ENCODE assay signal across 19 cellular contexts in genomic region chr20:4068708-4069107, GRCh38. TPM values are rescaled to one million over a fixed set of nuclear protein-coding genes. Genes with fewer than 3 reads are reported as not detected.
A peak's percentile ranks its signal among the peaks of the same experiment; 100 is the strongest.
DNase-seq lines count a peak whose midpoint lies in the region; FAIRE-seq and TF ChIP-seq lines count a peak whose summit lies in the region.
"Had no signal": no experiment of that assay in that cellular context is flagged by ENCODE, and none has a peak within 500 bp of the region (broad histone marks: within the 10 kb centered on the region; RNA-seq: fewer than 3 reads in every experiment).

No MANE protein-coding gene starts in this region.

- H3K79me1 ChIP-seq in mesenchymal stem cell (replicated peaks; ENCODE audit: low read length, poor library complexity, severe bottlenecking): no peaks in the 10 kb centered on the region

- H3K27ac ChIP-seq in breast epithelium (no peak overlapping the region), mesenchymal stem cell (ENCODE audit: low read length, poor library complexity, severe bottlenecking) (no peak overlapping the region)
- H3K27ac ChIP-seq: gastrocnemius medialis had no signal

- peak overlapping the region; percentile 0 for H3K27ac Mint-ChIP-seq in MCF 10A (ENCODE audit: low read depth, unreplicated experiment)
- H3K27ac Mint-ChIP-seq: activated CD8-positive, alpha-beta T cell treated with anti-CD3 and anti-CD28 coated beads, Interleukin-2, amount 10 ng/mL, durations not matched to agents 7 days and 5 days; CD4-positive, CD25-positive, alpha-beta regulatory T cell; stimulated activated naive CD8-positive, alpha-beta T cell treated with anti-CD3 and anti-CD28 coated beads, Interleukin-15, amount 100 ng/mL, for 72 hours had no signal

- FAIRE-seq in bronchial epithelial cell (lab: Jason Lieb, UNC) (no peak), H54 (lab: Jason Lieb, UNC) (no peak)

- peak; percentile 93 for DNase-seq in MCF 10A (ENCODE audit: unreplicated experiment)
- DNase-seq in breast epithelium (ENCODE audit: low spot score in 2 of 2): no peak
- DNase-seq in bronchial epithelial cell (ENCODE audit: low read depth): peak; percentile 81
- no peak for DNase-seq in mesenchymal stem cell
- DNase-seq in H54 (ENCODE audit: insufficient read length, low spot score): no peak
- no peak for DNase-seq in NK-92 treated with Interleukin-12 subunit alpha and Interleukin-12 subunit beta, amount 100 ng/mL, for 24 hours (lab: John Stamatoyannopoulos, UW)
- no peak for DNase-seq in nucleus accumbens (lab: John Stamatoyannopoulos, UW)
- no peak for DNase-seq in activated CD8-positive, alpha-beta memory T cell treated with anti-CD3 and anti-CD28 coated beads for 24 hours
- DNase-seq: activated CD8-positive, alpha-beta T cell treated with anti-CD3 and anti-CD28 coated beads, Interleukin-2, amount 10 ng/mL, durations not matched to agents 7 days and 5 days; aorta; CD4-positive, CD25-positive, alpha-beta regulatory T cell; effector CD4-positive, alpha-beta T cell; EL; gastrocnemius medialis; GOT3; mesendoderm; NCI-H1436 treated with DMSO at 0.1 percent for 48 hours; NCI-H446 treated with DMSO at 0.1 percent for 48 hours; stimulated activated naive CD8-positive, alpha-beta T cell treated with anti-CD3 and anti-CD28 coated beads, Interleukin-15, amount 100 ng/mL, for 72 hours had no signal

- H3K18ac ChIP-seq in mesenchymal stem cell (ENCODE audit: low read depth in 1 of 2, low read length in 2 of 2): peak overlapping the region; percentile 23 to 79

- H3K4me1 ChIP-seq in breast epithelium (peaks cover 0 to 4% of the 10 kb centered on the region in 2 donors), mesenchymal stem cell (ENCODE audit: control insufficient read depth, insufficient read depth, low read depth, low read length) (peaks cover 3% of the 10 kb centered on the region)

- CTCF ChIA-PET in MCF 10A (lab: Yijun Ruan, JAX): interaction anchor here (0.5 to 4.5 kb wide), 8 partner anchors 16 to 181 kb away, joined by 3 to 37 read pairs (median 6); no protein-coding TSS in a partner anchor

- no peak overlapping the region for H3K23ac ChIP-seq in mesenchymal stem cell (ENCODE audit: low read length in 2 of 2)

- H3K4me3 ChIP-seq in breast epithelium (no peak overlapping the region), bronchial epithelial cell (ENCODE audit: low read depth, low read length) (no peak overlapping the region), mesenchymal stem cell (ENCODE audit: insufficient read depth in 1 of 2, low read depth in 1 of 2, low read length in 2 of 2) (no peak overlapping the region)
- H3K4me3 ChIP-seq: gastrocnemius medialis had no signal

- no peak overlapping the region for H2AFZ ChIP-seq in mesenchymal stem cell (ENCODE audit: low read depth, low read length)

- H3K9ac ChIP-seq in mesenchymal stem cell (ENCODE audit: low read length): no peak overlapping the region

- BruUV-seq in MCF 10A (replicated peaks; lab: Mats Ljungman, UMichigan): no TSS peak

- H3K14ac ChIP-seq in mesenchymal stem cell (ENCODE audit: low read length in 2 of 2): peak overlapping the region in 1 of 2 experiments; percentile 0

- no peak overlapping the region for H3K4me3 Mint-ChIP-seq in MCF 10A (ENCODE audit: unreplicated experiment)
- H3K4me3 Mint-ChIP-seq: activated CD8-positive, alpha-beta T cell treated with anti-CD3 and anti-CD28 coated beads, Interleukin-2, amount 10 ng/mL, durations not matched to agents 7 days and 5 days; CD4-positive, CD25-positive, alpha-beta regulatory T cell; stimulated activated naive CD8-positive, alpha-beta T cell treated with anti-CD3 and anti-CD28 coated beads, Interleukin-15, amount 100 ng/mL, for 72 hours had no signal

- H2AK5ac ChIP-seq in mesenchymal stem cell (ENCODE audit: low read length, severe bottlenecking): no peak overlapping the region

- 90% methylated on average over 4 of the region's 4 CpGs for WGBS in mesenchymal stem cell

- no peak overlapping the region for H3K4me2 ChIP-seq in mesenchymal stem cell (ENCODE audit: low read length, poor library complexity, severe bottlenecking)

- H2BK5ac ChIP-seq in mesenchymal stem cell (ENCODE audit: low read depth, low read length, poor library complexity, severe bottlenecking): no peak overlapping the region

- H3K36me3 ChIP-seq in breast epithelium: no peaks in the 10 kb centered on the region
- H3K36me3 ChIP-seq in bronchial epithelial cell (ENCODE audit: control insufficient read depth, insufficient read depth, low read length): no peaks in the 10 kb centered on the region
- H3K36me3 ChIP-seq in mesenchymal stem cell (ENCODE audit: control insufficient read depth in 1 of 2, insufficient read depth in 2 of 2, low read depth in 1 of 2, low read length in 2 of 2): no peaks in the 10 kb centered on the region
- H3K36me3 ChIP-seq: gastrocnemius medialis had no signal

- no peak for TF ChIP-seq CTCF in MCF 10A (IDR thresholded peaks at IDR 0.05; ENCODE audit: unreplicated experiment)
- TF ChIP-seq CTCF in breast epithelium (IDR thresholded peaks at IDR 0.05): no peak
- no peak for TF ChIP-seq CTCF in bronchial epithelial cell (IDR thresholded peaks at IDR 0.05; ENCODE audit: insufficient read depth, low read length, severe bottlenecking)

- peak overlapping the region; percentile 65 to 91 for H2BK12ac ChIP-seq in mesenchymal stem cell (ENCODE audit: low read length in 2 of 2)

- H3K9me3 ChIP-seq in breast epithelium: no peaks in the 10 kb centered on the region
- no peaks in the 10 kb centered on the region for H3K9me3 ChIP-seq in mesenchymal stem cell (ENCODE audit: control insufficient read depth, low read length)
- H3K9me3 ChIP-seq: gastrocnemius medialis had no signal

- TF ChIP-seq POLR2A in breast epithelium (IDR thresholded peaks at IDR 0.05): no peak
- no peak for TF ChIP-seq POLR2A in H54 (IDR thresholded peaks at IDR 0.05; ENCODE audit: low read depth, low read length)

- no peaks in the 10 kb centered on the region for H3K9me3 Mint-ChIP-seq in MCF 10A (ENCODE audit: unreplicated experiment)
- H3K9me3 Mint-ChIP-seq: CD4-positive, CD25-positive, alpha-beta regulatory T cell; stimulated activated naive CD8-positive, alpha-beta T cell treated with anti-CD3 and anti-CD28 coated beads, Interleukin-15, amount 100 ng/mL, for 72 hours had no signal

- POLR2A ChIA-PET in MCF 10A (lab: Yijun Ruan, JAX): interaction anchor here (0.6 to 5.2 kb wide), 14 partner anchors 8 to 222 kb away, joined by 3 to 46 read pairs (median 4); no protein-coding TSS in a partner anchor

- peak overlapping the region; percentile 62 for H2BK120ac ChIP-seq in mesenchymal stem cell (ENCODE audit: low read depth, low read length)

- H3K4ac ChIP-seq in mesenchymal stem cell (ENCODE audit: low read depth in 1 of 2, low read length in 2 of 2): peak overlapping the region in 1 of 2 experiments; percentile 85

- H4K91ac ChIP-seq in mesenchymal stem cell (ENCODE audit: low read length): peak overlapping the region; percentile 88

- H3K27me3 ChIP-seq in breast epithelium: no peaks in the 10 kb centered on the region
- no peaks in the 10 kb centered on the region for H3K27me3 ChIP-seq in bronchial epithelial cell (ENCODE audit: control insufficient read depth, insufficient read depth, low read length)
- H3K27me3 ChIP-seq in mesenchymal stem cell (ENCODE audit: control insufficient read depth in 1 of 2, insufficient read depth in 1 of 2, low read length in 2 of 2): peaks cover 0 to 5% of the 10 kb centered on the region in 2 experiments
- H3K27me3 ChIP-seq: gastrocnemius medialis had no signal

- H3K4me1 Mint-ChIP-seq in MCF 10A (ENCODE audit: insufficient read depth, unreplicated experiment): peaks cover 65% of the 10 kb centered on the region
- H3K4me1 Mint-ChIP-seq: stimulated activated naive CD8-positive, alpha-beta T cell treated with anti-CD3 and anti-CD28 coated beads, Interleukin-15, amount 100 ng/mL, for 72 hours had no signal

- intact Hi-C loops in MCF 10A (cut with micrococcal nuclease) (no loop called here), breast epithelium (cut with DNase I; ENCODE audit: low total_unique reads) (no loop called here)

- H2BK15ac ChIP-seq in mesenchymal stem cell (ENCODE audit: low read depth, poor library complexity, severe bottlenecking): peak overlapping the region; percentile 84

- H4K8ac ChIP-seq in mesenchymal stem cell (ENCODE audit: low read length): peak overlapping the region; percentile 62

- no peaks in the 10 kb centered on the region for H3K27me3 Mint-ChIP-seq in MCF 10A (ENCODE audit: insufficient read depth, unreplicated experiment)
- H3K27me3 Mint-ChIP-seq: CD4-positive, CD25-positive, alpha-beta regulatory T cell; stimulated activated naive CD8-positive, alpha-beta T cell treated with anti-CD3 and anti-CD28 coated beads, Interleukin-15, amount 100 ng/mL, for 72 hours had no signal

- H3K36me3 Mint-ChIP-seq in MCF 10A (ENCODE audit: insufficient read depth, unreplicated experiment): peaks cover 5% of the 10 kb centered on the region
- H3K36me3 Mint-ChIP-seq: CD4-positive, CD25-positive, alpha-beta regulatory T cell had no signal

RNA-seq across cellular contexts. Expression of gene RNF24, which starts 53.4 kb away (rescaled TPM):
- 23.2 and 28.8 TPM in 2 replicates for total RNA-seq in MCF 10A (2022)
- total RNA-seq in breast epithelium: 10 to 100 TPM in 2 of 3 donors, 1 to 10 TPM in 1; 8.8 to 27.2 (median 22.0) TPM
- 1.3 and 2.3 TPM in 2 replicates for total RNA-seq in bronchial epithelial cell
- polyA plus RNA-seq in mesenchymal stem cell (2013, experiment 1 of 2): 57.4 TPM
- polyA plus RNA-seq in mesenchymal stem cell (2013, experiment 2 of 2): 56.4 TPM

Comparison
In these comparisons a context has a peak if more than half of its experiments do, and no peak if none do; other contexts are left out.
1. DNase-seq: peak in MCF 10A (single experiment) and bronchial epithelial cell (single experiment); none in breast epithelium (0 of 2), mesenchymal stem cell (single experiment), H54 (single experiment), NK-92 treated with Interleukin-12 subunit alpha and Interleukin-12 subunit beta, amount 100 ng/mL, for 24 hours (single experiment), nucleus accumbens (0 of 56) and activated CD8-positive, alpha-beta memory T cell treated with anti-CD3 and anti-CD28 coated beads for 24 hours (single experiment).